8 cellular contexts compared by ENCODE assay signal in genomic region chr10:22002531-22003110, GRCh38. TPM values are rescaled to one million over a fixed set of nuclear protein-coding genes. Genes with fewer than 3 reads are reported as not detected.
DNase-seq lines count a peak whose midpoint lies in the region; ATAC-seq and TF ChIP-seq lines count a peak whose summit lies in the region.

No MANE protein-coding gene starts in this region.

- H3K4me2 ChIP-seq in mesendoderm (ENCODE audit: low read length), result peak overlapping the region; percentile 53

- H3K4me3 ChIP-seq in AG09309 (ENCODE audit: control insufficient read depth, low read depth, low read length), result peak overlapping the region; percentile 97
- H3K4me3 ChIP-seq in dorsolateral prefrontal cortex, result peak overlapping the region; percentile 68 to 95 (median 83)
- H3K4me3 ChIP-seq in mesendoderm (ENCODE audit: low read length), result peak overlapping the region; percentile 50
- H3K4me3 ChIP-seq in urinary bladder (ENCODE audit: low read depth, low read length), result peak overlapping the region; percentile 69

- no peak overlapping the region for H3K18ac ChIP-seq in mesendoderm (ENCODE audit: low read length)

- H3K4ac ChIP-seq in mesendoderm (ENCODE audit: low read depth, low read length), result no peak overlapping the region

- H3K36me3 ChIP-seq in mesendoderm (ENCODE audit: control insufficient read depth, insufficient read depth, low read length) (no peaks in the 10 kb centered on the region), urinary bladder (ENCODE audit: insufficient read depth) (no peaks in the 10 kb centered on the region)

- no peak overlapping the region for H4K8ac ChIP-seq in mesendoderm (ENCODE audit: low read depth, low read length)

- DNase-seq in AG09309 (ENCODE audit: low read depth) (no peak), RPMI8226 (peak; percentile 58), dorsolateral prefrontal cortex (no peak), mesendoderm (peak; percentile 68), GDM1 (lab: John Stamatoyannopoulos, UW) (no peak)

- intact Hi-C loops in dorsolateral prefrontal cortex (cut with DNase I), result loop anchor here (2.0 to 10.0 kb wide), 9 partner anchors 225 to 1065 kb away; partner anchors contain the start of gene COMMD3 (in 1 of the 2)

- H4K5ac ChIP-seq in mesendoderm (ENCODE audit: low read length), result no peak overlapping the region

- TF ChIP-seq CTCF in AG09309 (IDR thresholded peaks at IDR 0.05; ENCODE audit: control insufficient read depth, insufficient read depth, low read depth, low read length, missing control alignments), result no peak
- TF ChIP-seq CTCF in dorsolateral prefrontal cortex (IDR thresholded peaks at IDR 0.05 in 54 of 56, conservative IDR thresholded peaks at IDR 0.05 in 2 of 56; ENCODE audit: low read depth in 1 of 56, partially characterized antibody in 56 of 56), result no peak

- peak overlapping the region; percentile 83 for H3K56ac ChIP-seq in mesendoderm (ENCODE audit: low read length)

- H3K27me3 ChIP-seq in dorsolateral prefrontal cortex (no peaks in the 10 kb centered on the region), mesendoderm (ENCODE audit: insufficient read depth, low read length, poor library complexity) (no peaks in the 10 kb centered on the region)

- no peak overlapping the region for H2BK120ac ChIP-seq in mesendoderm (ENCODE audit: low read depth, low read length)

- no peak overlapping the region for H2BK15ac ChIP-seq in mesendoderm (replicated peaks; ENCODE audit: low read depth)

- H3K27ac ChIP-seq in dorsolateral prefrontal cortex (peak overlapping the region in 58 of 59 donors; percentile 48 to 95 (median 88)), mesendoderm (ENCODE audit: low read depth, low read length) (peak overlapping the region; percentile 63), urinary bladder (ENCODE audit: low read depth) (peak overlapping the region; percentile 86)

- peak; percentile 26 for ATAC-seq in GM18517 (IDR thresholded peaks at IDR 0.05; ENCODE audit: unreplicated experiment)
- ATAC-seq in HG02970 (IDR thresholded peaks at IDR 0.05; ENCODE audit: low FRiP score, unreplicated experiment), result peak; percentile 7

- peaks cover 3% of the 10 kb centered on the region for H3K4me1 ChIP-seq in mesendoderm (ENCODE audit: control insufficient read depth, low read depth, low read length)
- no peaks in the 10 kb centered on the region for H3K4me1 ChIP-seq in urinary bladder (ENCODE audit: insufficient read depth)

- peaks cover 10% of the 10 kb centered on the region for H3K79me1 ChIP-seq in mesendoderm (ENCODE audit: low read length)

- H3K23ac ChIP-seq in mesendoderm (ENCODE audit: low read length), result no peak overlapping the region

- H3K9ac ChIP-seq in mesendoderm (ENCODE audit: low read length), result peak overlapping the region; percentile 62

- H2BK5ac ChIP-seq in mesendoderm (ENCODE audit: low read length), result no peak overlapping the region

- WGBS in mesendoderm (ENCODE audit: extremely low coverage, insufficient coverage, low lambda C conversion rate), result no CpG with 5 or more reads among the region's 17 CpGs
- under 1% methylated on average over 17 of the region's 17 CpGs for WGBS in urinary bladder

- peaks cover 11% of the 10 kb centered on the region for H3K79me2 ChIP-seq in mesendoderm (ENCODE audit: control insufficient read depth, insufficient read depth, low read length)

- no peak overlapping the region for H2AK5ac ChIP-seq in mesendoderm (ENCODE audit: low read length)

RNA-seq across cellular contexts. Expression of gene DNAJC1, which starts 0.9 kb away (rescaled TPM):
- total RNA-seq in dorsolateral prefrontal cortex (10 to 100 TPM in 119 of 120 experiments, 1 to 10 TPM in 1; 9.1 to 29.3 (median 17.3) TPM), urinary bladder (47.1 TPM)
- 21.8 TPM for polyA plus RNA-seq in mesendoderm (2013, experiment 1 of 2)
- 21.5 TPM for polyA plus RNA-seq in mesendoderm (2013, experiment 2 of 2)
- polyA plus RNA-seq in urinary bladder, result 44.1 TPM

Comparison
In these comparisons a context has a peak if more than half of its experiments do, and no peak if none do; other contexts are left out.
1. DNase-seq: peak in RPMI8226 (single experiment) and mesendoderm (single experiment); none in AG09309 (single experiment), dorsolateral prefrontal cortex (0 of 10) and GDM1 (single experiment).
2. Peak in every context shown above with its lines, with median percentiles within 50 percentile points of each other: H3K4me3 ChIP-seq and H3K27ac ChIP-seq.